ENCODE assay signal across 8 cellular contexts in the genomic region with DNA sequence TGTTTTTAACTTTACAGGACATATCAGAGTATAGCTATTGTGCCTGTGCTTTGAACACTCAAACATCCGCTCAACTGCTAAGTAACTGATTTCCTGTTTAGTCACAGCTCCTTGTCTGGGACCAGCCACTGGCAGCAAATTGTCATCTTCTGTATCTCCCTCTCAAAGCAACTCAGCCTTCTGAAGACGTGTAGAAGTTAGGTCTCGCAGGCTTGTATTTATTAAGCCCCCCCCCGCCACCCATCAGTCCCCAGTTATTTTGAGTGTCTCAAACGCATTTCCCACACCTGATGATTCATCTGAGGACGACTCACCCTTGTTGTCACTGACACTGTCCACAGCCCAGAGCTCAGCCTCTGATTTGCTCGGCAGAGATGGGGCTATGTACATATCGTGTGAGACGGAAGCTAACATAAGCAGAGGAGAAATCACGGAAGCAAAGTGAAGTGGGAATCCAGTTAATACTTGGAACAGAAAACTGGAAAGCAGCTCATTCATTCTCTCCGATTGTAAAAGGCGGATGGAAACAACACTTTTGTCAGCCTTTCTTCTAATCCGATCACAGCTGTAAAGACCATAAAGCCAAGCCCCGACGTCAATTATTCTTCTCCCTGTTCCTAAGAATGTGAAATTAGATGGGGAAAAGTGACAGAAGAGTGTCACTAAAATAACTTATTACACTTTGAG.
DNase-seq lines count a peak whose midpoint lies in the region; ATAC-seq and TF ChIP-seq lines count a peak whose summit lies in the region.

No MANE protein-coding gene starts in this region.

- ATAC-seq in SK-N-SH treated with all-trans-retinoic acid at 6 μM for 48 hours (peak; percentile 75), left lobe of liver (peak; percentile 15), HG02852 (IDR thresholded peaks at IDR 0.05; ENCODE audit: unreplicated experiment) (no peak)
- peak; percentile 93 to 94 for ATAC-seq in activated naive CD4-positive, alpha-beta T cell treated with anti-CD3 and anti-CD28 coated beads, Interleukin-2, amount 50 U/mL, for 72 hours

- H3K9me3 Mint-ChIP-seq in activated naive CD4-positive, alpha-beta T cell treated with anti-CD3 and anti-CD28 coated beads, Interleukin-2, amount 50 U/mL, for 72 hours, result no peaks in the 10 kb centered on the region

- peak; percentile 34 for DNase-seq in H4 (ENCODE audit: low spot score)
- peak; percentile 67 to 78 for DNase-seq in activated naive CD4-positive, alpha-beta T cell treated with anti-CD3 and anti-CD28 coated beads, Interleukin-2, amount 50 U/mL, for 72 hours (ENCODE audit: low spot score in 2 of 2)
- no peak for DNase-seq in left lobe of liver (ENCODE audit: low spot score)
- DNase-seq in stimulated activated CD4-positive, alpha-beta T cell treated with anti-CD3 and anti-CD28 coated beads, TNF-alpha, amount 100 ng/mL, for 1 hour (ENCODE audit: low read depth in 3 of 3, low spot score in 1 of 3), result peak; percentile 28 to 78 (median 66)
- no peak for DNase-seq in putamen (ENCODE audit: low spot score)
- DNase-seq in NCI-H1436 (lab: John Stamatoyannopoulos, UW), result no peak

- H3K36me3 Mint-ChIP-seq in activated naive CD4-positive, alpha-beta T cell treated with anti-CD3 and anti-CD28 coated beads, Interleukin-2, amount 50 U/mL, for 72 hours, result no peaks in the 10 kb centered on the region

- peak overlapping the region; percentile 97 to 98 for H3K27ac Mint-ChIP-seq in activated naive CD4-positive, alpha-beta T cell treated with anti-CD3 and anti-CD28 coated beads, Interleukin-2, amount 50 U/mL, for 72 hours

TF ChIP-seq in SK-N-SH treated with all-trans-retinoic acid at 6 μM for 48 hours, 23 proteins besides CTCF, POLR2A, EP300 and RAD21:
- TF ChIP-seq, protein P1, sequence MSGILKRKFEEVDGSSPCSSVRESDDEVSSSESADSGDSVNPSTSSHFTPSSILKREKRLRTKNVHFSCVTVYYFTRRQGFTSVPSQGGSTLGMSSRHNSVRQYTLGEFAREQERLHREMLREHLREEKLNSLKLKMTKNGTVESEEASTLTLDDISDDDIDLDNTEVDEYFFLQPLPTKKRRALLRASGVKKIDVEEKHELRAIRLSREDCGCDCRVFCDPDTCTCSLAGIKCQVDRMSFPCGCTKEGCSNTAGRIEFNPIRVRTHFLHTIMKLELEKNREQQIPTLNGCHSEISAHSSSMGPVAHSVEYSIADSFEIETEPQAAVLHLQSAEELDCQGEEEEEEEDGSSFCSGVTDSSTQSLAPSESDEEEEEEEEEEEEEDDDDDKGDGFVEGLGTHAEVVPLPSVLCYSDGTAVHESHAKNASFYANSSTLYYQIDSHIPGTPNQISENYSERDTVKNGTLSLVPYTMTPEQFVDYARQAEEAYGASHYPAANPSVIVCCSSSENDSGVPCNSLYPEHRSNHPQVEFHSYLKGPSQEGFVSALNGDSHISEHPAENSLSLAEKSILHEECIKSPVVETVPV (CRISPR knock-in tag; IDR thresholded peaks at IDR 0.05), result no peak
- TF ChIP-seq, protein P2, sequence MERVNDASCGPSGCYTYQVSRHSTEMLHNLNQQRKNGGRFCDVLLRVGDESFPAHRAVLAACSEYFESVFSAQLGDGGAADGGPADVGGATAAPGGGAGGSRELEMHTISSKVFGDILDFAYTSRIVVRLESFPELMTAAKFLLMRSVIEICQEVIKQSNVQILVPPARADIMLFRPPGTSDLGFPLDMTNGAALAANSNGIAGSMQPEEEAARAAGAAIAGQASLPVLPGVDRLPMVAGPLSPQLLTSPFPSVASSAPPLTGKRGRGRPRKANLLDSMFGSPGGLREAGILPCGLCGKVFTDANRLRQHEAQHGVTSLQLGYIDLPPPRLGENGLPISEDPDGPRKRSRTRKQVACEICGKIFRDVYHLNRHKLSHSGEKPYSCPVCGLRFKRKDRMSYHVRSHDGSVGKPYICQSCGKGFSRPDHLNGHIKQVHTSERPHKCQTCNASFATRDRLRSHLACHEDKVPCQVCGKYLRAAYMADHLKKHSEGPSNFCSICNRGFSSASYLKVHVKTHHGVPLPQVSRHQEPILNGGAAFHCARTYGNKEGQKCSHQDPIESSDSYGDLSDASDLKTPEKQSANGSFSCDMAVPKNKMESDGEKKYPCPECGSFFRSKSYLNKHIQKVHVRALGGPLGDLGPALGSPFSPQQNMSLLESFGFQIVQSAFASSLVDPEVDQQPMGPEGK (CRISPR knock-in tag; IDR thresholded peaks at IDR 0.05; ENCODE audit: borderline replicate concordance), result peak; percentile 84; the same call in 1 of the 2 replicates

Comparison
In these comparisons a context has a peak if more than half of its experiments do, and no peak if none do; other contexts are left out.
1. DNase-seq: peak in H4 (single experiment), activated naive CD4-positive, alpha-beta T cell treated with anti-CD3 and anti-CD28 coated beads, Interleukin-2, amount 50 U/mL, for 72 hours (2 of 2) and stimulated activated CD4-positive, alpha-beta T cell treated with anti-CD3 and anti-CD28 coated beads, TNF-alpha, amount 100 ng/mL, for 1 hour (3 of 3); none in left lobe of liver (single experiment), putamen (single experiment) and NCI-H1436 (single experiment).